In genomic region chr13:35789335-35790166, GRCh38 we compare ENCODE assay signal across 8 cellular contexts.
DNase-seq lines count a peak whose midpoint lies in the region; ATAC-seq and TF ChIP-seq lines count a peak whose summit lies in the region.

No MANE protein-coding gene starts in this region.

- ATAC-seq in GM19023 (IDR thresholded peaks at IDR 0.05; ENCODE audit: unreplicated experiment) (peak; percentile 63), HG03521 (IDR thresholded peaks at IDR 0.05; ENCODE audit: unreplicated experiment) (peak; percentile 83), gastroesophageal sphincter (no peak), thoracic aorta (ENCODE audit: insufficient number of reproducible peaks, low FRiP score, low read depth) (no peak), HG02840 (IDR thresholded peaks at IDR 0.05; ENCODE audit: low FRiP score, unreplicated experiment) (no peak)

- no peaks in the 10 kb centered on the region for H3K27me3 ChIP-seq in gastroesophageal sphincter
- H3K27me3 ChIP-seq in thoracic aorta (replicated peaks; ENCODE audit: insufficient read depth), result no peaks in the 10 kb centered on the region

- H3K4me1 Mint-ChIP-seq in activated T-cell treated with anti-CD3 and anti-CD28 coated beads, Interleukin-2, amount 50 U/mL, for 24 hours (ENCODE audit: low read depth), result no peaks in the 10 kb centered on the region

- no peak overlapping the region for H3K4me3 ChIP-seq in gastroesophageal sphincter
- H3K4me3 ChIP-seq in thoracic aorta, result no peak overlapping the region

- DNase-seq in SK-N-DZ (ENCODE audit: low spot score) (peak; percentile 96), thoracic aorta (ENCODE audit: low spot score) (no peak)
- DNase-seq in activated T-cell treated with anti-CD3 and anti-CD28 coated beads, Interleukin-2, amount 50 U/mL, for 24 hours, result no peak

- no peak overlapping the region for H3K4me3 Mint-ChIP-seq in activated T-cell treated with anti-CD3 and anti-CD28 coated beads, Interleukin-2, amount 50 U/mL, for 24 hours

- no peak for TF ChIP-seq EP300 in gastroesophageal sphincter (IDR thresholded peaks at IDR 0.05)

- no peaks in the 10 kb centered on the region for H3K36me3 ChIP-seq in gastroesophageal sphincter
- no peaks in the 10 kb centered on the region for H3K36me3 ChIP-seq in thoracic aorta

- H3K36me3 Mint-ChIP-seq in activated T-cell treated with anti-CD3 and anti-CD28 coated beads, Interleukin-2, amount 50 U/mL, for 24 hours (ENCODE audit: low read depth), result no peaks in the 10 kb centered on the region

- H3K4me1 ChIP-seq in gastroesophageal sphincter (peaks cover 17 to 51% (median 22%) of the 10 kb centered on the region in 3 donors), thoracic aorta (ENCODE audit: control insufficient read depth in 1 of 2, low read depth in 2 of 2) (no peaks in the 10 kb centered on the region)

- TF ChIP-seq CTCF in C4-2B (conservative IDR thresholded peaks at IDR 0.05) (peak; percentile 70), gastroesophageal sphincter (IDR thresholded peaks at IDR 0.05) (peak; percentile 43 to 73 (median 64)), thoracic aorta (IDR thresholded peaks at IDR 0.05) (peak; percentile 33)

- H3K27ac ChIP-seq in C4-2B (no peak overlapping the region), gastroesophageal sphincter (peak overlapping the region in 1 of 4 donors; percentile 3), thoracic aorta (no peak overlapping the region)

- no peaks in the 10 kb centered on the region for H3K9me3 Mint-ChIP-seq in activated T-cell treated with anti-CD3 and anti-CD28 coated beads, Interleukin-2, amount 50 U/mL, for 24 hours

- H3K9me3 ChIP-seq in gastroesophageal sphincter (no peaks in the 10 kb centered on the region), thoracic aorta (no peaks in the 10 kb centered on the region)

- TF ChIP-seq POLR2A in gastroesophageal sphincter (IDR thresholded peaks at IDR 0.05), result no peak

- no peak overlapping the region for H3K27ac Mint-ChIP-seq in activated T-cell treated with anti-CD3 and anti-CD28 coated beads, Interleukin-2, amount 50 U/mL, for 24 hours

- WGBS in gastroesophageal sphincter (ENCODE audit: low coverage in 1 of 2), 2 donors, result 42 to 58% methylated on average over 3 to 4 of the region's 6 CpGs

- H3K27me3 Mint-ChIP-seq in activated T-cell treated with anti-CD3 and anti-CD28 coated beads, Interleukin-2, amount 50 U/mL, for 24 hours, result no peaks in the 10 kb centered on the region

Comparison
In these comparisons a context has a peak if more than half of its experiments do, and no peak if none do; other contexts are left out.
1. ATAC-seq: peak in GM19023 (single experiment) and HG03521 (single experiment); none in gastroesophageal sphincter (single experiment), thoracic aorta (single experiment) and HG02840 (single experiment).
2. Peak in every context shown above with its lines, with median percentiles within 50 percentile points of each other: CTCF ChIP-seq.